Comparison of ENCODE assay signal across 8 cellular contexts in genomic region chr6:93073811-93074210, GRCh38.
"Had no signal": no experiment of that assay in that cellular context is flagged by ENCODE, and none has a peak within 500 bp of the region (broad histone marks: within the 10 kb centered on the region; RNA-seq: fewer than 3 reads in every experiment).

No MANE protein-coding gene starts in this region.

- H3K9ac ChIP-seq: GM23248 had no signal

- ATAC-seq: HCT116 had no signal

- DNase-seq: GM23248, GOT3, H7, HFFc6, KG1 had no signal

- H3K27ac ChIP-seq: GM23248, HL-60 had no signal

- H3K9me3 ChIP-seq: HAP-1 had no signal

- H3K36me3 ChIP-seq: HAP-1 had no signal

- H2AFZ ChIP-seq: GM23248 had no signal

- H3K4me3 ChIP-seq: GM23248, HAP-1 had no signal
